In genomic region chr12:29731556-29731955, GRCh38 we compare ENCODE assay signal across 30 cellular contexts. TPM values are rescaled to one million over a fixed set of nuclear protein-coding genes. Genes with fewer than 3 reads are reported as not detected.
"Had no signal": no experiment of that assay in that cellular context is flagged by ENCODE, and none has a peak within 500 bp of the region (broad histone marks: within the 10 kb centered on the region; RNA-seq: fewer than 3 reads in every experiment).

No MANE protein-coding gene starts in this region.

- H3K79me2 ChIP-seq: hepatocyte had no signal

- DNase-seq: activated CD4-positive, alpha-beta T cell treated with anti-CD3 and anti-CD28 coated beads for 1 hour; activated CD4-positive, alpha-beta T cell treated with anti-CD3 and anti-CD28 coated beads, Interleukin-2, amount 10 ng/mL, durations not matched to agents 7 days and 5 days; activated CD8-positive, alpha-beta T cell treated with anti-CD3 and anti-CD28 coated beads for 36 hours; activated naive CD8-positive, alpha-beta T cell treated with anti-CD3 and anti-CD28 coated beads, Interleukin-2, amount 50 U/mL, for 24 hours; activated T-cell treated with anti-CD3 and anti-CD28 coated beads, Interleukin-2, amount 50 U/mL, for 48 hours; central memory CD4-positive, alpha-beta T cell; effector CD4-positive, alpha-beta T cell; esophagus squamous epithelium; islet precursor cell; left cardiac atrium; midbrain; retina; small intestine; stimulated activated CD4-positive, alpha-beta T cell treated with anti-CD3 and anti-CD28 coated beads, Interleukin-1b, Interleukin-23, amount 100 ng/mL, for 48 hours; stimulated activated CD4-positive, alpha-beta T cell treated with anti-CD3 and anti-CD28 coated beads, Interleukin-4, amount 100 ng/mL, for 4 hours; stimulated activated CD8-positive, alpha-beta memory T cell treated with anti-CD3 and anti-CD28 coated beads, Interleukin-4, amount 100 ng/mL, for 48 hours; stomach; SW 1271; T-helper 17 cell; T1000 had no signal

- H3K27ac ChIP-seq: epithelial cell of prostate, esophagus squamous epithelium, hepatocyte, stomach, suprapubic skin had no signal

- H3K36me3 ChIP-seq: breast epithelium, esophagus squamous epithelium, stomach, suprapubic skin, tibial nerve had no signal

- H3K27me3 ChIP-seq: breast epithelium, esophagus squamous epithelium, gastroesophageal sphincter, hepatocyte, stomach, suprapubic skin, tibial nerve had no signal

- ATAC-seq: activated CD8-positive, alpha-beta T cell treated with anti-CD3 and anti-CD28 coated beads for 36 hours; activated naive CD8-positive, alpha-beta T cell treated with anti-CD3 and anti-CD28 coated beads, Interleukin-2, amount 50 U/mL, for 24 hours; gastroesophageal sphincter; natural killer cell treated with Interleukin-12 subunit alpha and Interleukin-12 subunit beta and Interleukin-15 and Interleukin-18, amount 100 ng/mL, for 72 hours; sciatic nerve; stimulated activated memory B cell treated with anti-CD40 and anti-IgM and Interleukin-4, amounts not matched to agents 10 μg/mL and 1 μg/mL and 100 μg/mL, for 72 hours; T-helper 17 cell; WTC11 had no signal

- H2AFZ ChIP-seq: hepatocyte had no signal

- H3K4me3 ChIP-seq: breast epithelium, esophagus squamous epithelium, gastroesophageal sphincter, hepatocyte, stomach, suprapubic skin, tibial nerve had no signal

- H3K9me3 ChIP-seq: breast epithelium, esophagus squamous epithelium, gastroesophageal sphincter, stomach, suprapubic skin, tibial nerve had no signal

RNA-seq across cellular contexts. Expression of gene TMTC1, which starts 52.2 kb away (rescaled TPM):
- total RNA-seq: activated CD4-positive, alpha-beta T cell treated with anti-CD3 and anti-CD28 coated beads, Interleukin-2, amount 10 ng/mL, durations not matched to agents 7 days and 5 days; activated CD8-positive, alpha-beta T cell treated with anti-CD3 and anti-CD28 coated beads for 36 hours; natural killer cell treated with Interleukin-12 subunit alpha and Interleukin-12 subunit beta and Interleukin-15 and Interleukin-18, amount 100 ng/mL, for 72 hours had no signal
